Comparison of ENCODE assay signal across 1 cellular context in the genomic region with DNA sequence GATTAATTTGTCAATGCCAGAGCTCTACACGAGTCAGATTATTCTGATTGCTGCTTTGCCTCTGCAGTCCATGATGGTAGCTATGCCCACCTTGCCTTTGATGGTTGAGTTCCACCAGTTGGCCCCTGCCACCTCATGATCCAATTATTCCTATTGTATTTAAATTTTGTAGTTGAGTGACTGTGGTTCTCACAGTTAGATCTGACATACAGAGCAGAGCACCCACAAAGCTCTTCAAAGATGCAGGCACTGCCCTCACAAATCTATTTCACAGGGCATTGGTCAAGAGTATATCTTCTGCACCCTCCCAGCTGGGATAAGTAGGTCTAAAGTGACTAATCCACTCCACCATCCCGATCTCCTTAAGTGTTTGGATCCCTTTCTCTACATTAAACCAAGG.
TF ChIP-seq lines count a peak whose summit lies in the region.

No MANE protein-coding gene starts in this region.

TF ChIP-seq in HEK293, 187 proteins besides CTCF, POLR2A, EP300 and RAD21 (continued from another document):
- TF ChIP-seq, protein P1, sequence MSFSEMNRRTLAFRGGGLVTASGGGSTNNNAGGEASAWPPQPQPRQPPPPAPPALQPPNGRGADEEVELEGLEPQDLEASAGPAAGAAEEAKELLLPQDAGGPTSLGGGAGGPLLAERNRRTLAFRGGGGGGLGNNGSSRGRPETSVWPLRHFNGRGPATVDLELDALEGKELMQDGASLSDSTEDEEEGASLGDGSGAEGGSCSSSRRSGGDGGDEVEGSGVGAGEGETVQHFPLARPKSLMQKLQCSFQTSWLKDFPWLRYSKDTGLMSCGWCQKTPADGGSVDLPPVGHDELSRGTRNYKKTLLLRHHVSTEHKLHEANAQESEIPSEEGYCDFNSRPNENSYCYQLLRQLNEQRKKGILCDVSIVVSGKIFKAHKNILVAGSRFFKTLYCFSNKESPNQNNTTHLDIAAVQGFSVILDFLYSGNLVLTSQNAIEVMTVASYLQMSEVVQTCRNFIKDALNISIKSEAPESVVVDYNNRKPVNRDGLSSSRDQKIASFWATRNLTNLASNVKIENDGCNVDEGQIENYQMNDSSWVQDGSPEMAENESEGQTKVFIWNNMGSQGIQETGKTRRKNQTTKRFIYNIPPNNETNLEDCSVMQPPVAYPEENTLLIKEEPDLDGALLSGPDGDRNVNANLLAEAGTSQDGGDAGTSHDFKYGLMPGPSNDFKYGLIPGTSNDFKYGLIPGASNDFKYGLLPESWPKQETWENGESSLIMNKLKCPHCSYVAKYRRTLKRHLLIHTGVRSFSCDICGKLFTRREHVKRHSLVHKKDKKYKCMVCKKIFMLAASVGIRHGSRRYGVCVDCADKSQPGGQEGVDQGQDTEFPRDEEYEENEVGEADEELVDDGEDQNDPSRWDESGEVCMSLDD (tag by site-specific recombination; IDR thresholded peaks at IDR 0.05), result no peak
TF ChIP-seq in HEK293: peak in this region for 1.
